ENCODE assay signal across 1 cellular context in the genomic region with DNA sequence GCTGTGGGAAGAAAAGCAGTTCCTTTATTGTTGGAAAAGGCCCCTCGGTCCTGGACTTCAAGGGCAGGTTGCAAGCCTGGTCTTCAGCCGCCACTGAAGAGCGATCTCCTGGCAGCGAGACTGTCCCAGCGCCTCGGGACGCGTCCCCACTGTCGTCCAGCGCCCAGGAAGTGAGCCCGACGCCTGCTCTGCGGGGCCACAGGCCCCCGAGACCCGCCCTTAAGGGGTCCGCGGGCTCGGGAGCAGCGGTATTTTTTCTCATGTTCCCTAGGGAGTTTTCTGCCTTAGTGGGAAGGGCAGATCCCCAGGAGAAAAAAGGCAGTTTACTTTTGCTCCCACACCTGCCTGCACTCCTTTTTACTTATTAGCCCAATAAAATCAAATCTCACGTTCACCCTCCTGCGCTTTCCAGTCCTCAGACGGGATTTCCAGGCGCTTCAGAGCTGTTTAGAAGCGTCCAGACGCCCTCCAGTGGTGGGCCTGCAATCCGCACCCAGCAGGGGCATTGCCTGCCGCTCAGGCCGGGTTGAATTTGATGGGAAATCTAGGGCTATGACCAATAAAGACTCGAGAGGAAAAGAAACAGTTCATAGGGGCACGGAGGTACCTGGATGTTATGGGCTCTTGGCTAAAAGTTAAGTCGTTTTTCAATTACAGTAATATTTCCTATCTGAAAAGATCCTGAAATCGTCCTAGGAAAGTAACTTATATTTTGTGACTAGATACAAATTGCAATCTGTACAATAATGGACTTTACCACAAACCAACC.
A peak's percentile ranks its signal among the peaks of the same experiment; 100 is the strongest.
TF ChIP-seq lines count a peak whose summit lies in the region.

No MANE protein-coding gene starts in this region.

TF ChIP-seq in GM12878, 131 proteins besides CTCF, POLR2A, EP300 and RAD21 (continued from another document and continues in another):
- no peak for TF ChIP-seq FOXK2 (IDR thresholded peaks at IDR 0.05)
- TF ChIP-seq PAX5 (IDR thresholded peaks at IDR 0.05; ENCODE audit: borderline replicate concordance, low read depth, low read length): no peak
- TF ChIP-seq ZNF207 (IDR thresholded peaks at IDR 0.05; ENCODE audit: borderline replicate concordance): no peak
- no peak for TF ChIP-seq RAD51 (IDR thresholded peaks at IDR 0.05)
- no peak for TF ChIP-seq SMAD1 (IDR thresholded peaks at IDR 0.05; ENCODE audit: low read depth, partially characterized antibody)
- TF ChIP-seq, protein P1, sequence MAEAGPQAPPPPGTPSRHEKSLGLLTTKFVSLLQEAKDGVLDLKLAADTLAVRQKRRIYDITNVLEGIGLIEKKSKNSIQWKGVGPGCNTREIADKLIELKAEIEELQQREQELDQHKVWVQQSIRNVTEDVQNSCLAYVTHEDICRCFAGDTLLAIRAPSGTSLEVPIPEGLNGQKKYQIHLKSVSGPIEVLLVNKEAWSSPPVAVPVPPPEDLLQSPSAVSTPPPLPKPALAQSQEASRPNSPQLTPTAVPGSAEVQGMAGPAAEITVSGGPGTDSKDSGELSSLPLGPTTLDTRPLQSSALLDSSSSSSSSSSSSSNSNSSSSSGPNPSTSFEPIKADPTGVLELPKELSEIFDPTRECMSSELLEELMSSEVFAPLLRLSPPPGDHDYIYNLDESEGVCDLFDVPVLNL (IDR thresholded peaks at IDR 0.05; ENCODE audit: low read depth, low read length): 0 out of 2 replicates have a peak, but pooled peaks have one; percentile 22
- TF ChIP-seq YY1 (IDR thresholded peaks at IDR 0.05; ENCODE audit: low read depth, low read length): peak; percentile 77
- no peak for TF ChIP-seq ZNF24 (IDR thresholded peaks at IDR 0.05)
- TF ChIP-seq, protein P2, sequence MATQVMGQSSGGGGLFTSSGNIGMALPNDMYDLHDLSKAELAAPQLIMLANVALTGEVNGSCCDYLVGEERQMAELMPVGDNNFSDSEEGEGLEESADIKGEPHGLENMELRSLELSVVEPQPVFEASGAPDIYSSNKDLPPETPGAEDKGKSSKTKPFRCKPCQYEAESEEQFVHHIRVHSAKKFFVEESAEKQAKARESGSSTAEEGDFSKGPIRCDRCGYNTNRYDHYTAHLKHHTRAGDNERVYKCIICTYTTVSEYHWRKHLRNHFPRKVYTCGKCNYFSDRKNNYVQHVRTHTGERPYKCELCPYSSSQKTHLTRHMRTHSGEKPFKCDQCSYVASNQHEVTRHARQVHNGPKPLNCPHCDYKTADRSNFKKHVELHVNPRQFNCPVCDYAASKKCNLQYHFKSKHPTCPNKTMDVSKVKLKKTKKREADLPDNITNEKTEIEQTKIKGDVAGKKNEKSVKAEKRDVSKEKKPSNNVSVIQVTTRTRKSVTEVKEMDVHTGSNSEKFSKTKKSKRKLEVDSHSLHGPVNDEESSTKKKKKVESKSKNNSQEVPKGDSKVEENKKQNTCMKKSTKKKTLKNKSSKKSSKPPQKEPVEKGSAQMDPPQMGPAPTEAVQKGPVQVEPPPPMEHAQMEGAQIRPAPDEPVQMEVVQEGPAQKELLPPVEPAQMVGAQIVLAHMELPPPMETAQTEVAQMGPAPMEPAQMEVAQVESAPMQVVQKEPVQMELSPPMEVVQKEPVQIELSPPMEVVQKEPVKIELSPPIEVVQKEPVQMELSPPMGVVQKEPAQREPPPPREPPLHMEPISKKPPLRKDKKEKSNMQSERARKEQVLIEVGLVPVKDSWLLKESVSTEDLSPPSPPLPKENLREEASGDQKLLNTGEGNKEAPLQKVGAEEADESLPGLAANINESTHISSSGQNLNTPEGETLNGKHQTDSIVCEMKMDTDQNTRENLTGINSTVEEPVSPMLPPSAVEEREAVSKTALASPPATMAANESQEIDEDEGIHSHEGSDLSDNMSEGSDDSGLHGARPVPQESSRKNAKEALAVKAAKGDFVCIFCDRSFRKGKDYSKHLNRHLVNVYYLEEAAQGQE (IDR thresholded peaks at IDR 0.05; ENCODE audit: low read depth, low read length): no peak
- TF ChIP-seq TCF3 (IDR thresholded peaks at IDR 0.05; ENCODE audit: borderline replicate concordance, insufficient read depth, low read depth, low read length): no peak
- TF ChIP-seq NFXL1 (IDR thresholded peaks at IDR 0.05; ENCODE audit: borderline replicate concordance): no peak
- TF ChIP-seq, protein P3, sequence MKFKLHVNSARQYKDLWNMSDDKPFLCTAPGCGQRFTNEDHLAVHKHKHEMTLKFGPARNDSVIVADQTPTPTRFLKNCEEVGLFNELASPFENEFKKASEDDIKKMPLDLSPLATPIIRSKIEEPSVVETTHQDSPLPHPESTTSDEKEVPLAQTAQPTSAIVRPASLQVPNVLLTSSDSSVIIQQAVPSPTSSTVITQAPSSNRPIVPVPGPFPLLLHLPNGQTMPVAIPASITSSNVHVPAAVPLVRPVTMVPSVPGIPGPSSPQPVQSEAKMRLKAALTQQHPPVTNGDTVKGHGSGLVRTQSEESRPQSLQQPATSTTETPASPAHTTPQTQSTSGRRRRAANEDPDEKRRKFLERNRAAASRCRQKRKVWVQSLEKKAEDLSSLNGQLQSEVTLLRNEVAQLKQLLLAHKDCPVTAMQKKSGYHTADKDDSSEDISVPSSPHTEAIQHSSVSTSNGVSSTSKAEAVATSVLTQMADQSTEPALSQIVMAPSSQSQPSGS (IDR thresholded peaks at IDR 0.05; ENCODE audit: low read length): no peak
- TF ChIP-seq MYB (IDR thresholded peaks at IDR 0.05; ENCODE audit: borderline replicate concordance, low read depth, low read length): no peak
- TF ChIP-seq, protein P4, sequence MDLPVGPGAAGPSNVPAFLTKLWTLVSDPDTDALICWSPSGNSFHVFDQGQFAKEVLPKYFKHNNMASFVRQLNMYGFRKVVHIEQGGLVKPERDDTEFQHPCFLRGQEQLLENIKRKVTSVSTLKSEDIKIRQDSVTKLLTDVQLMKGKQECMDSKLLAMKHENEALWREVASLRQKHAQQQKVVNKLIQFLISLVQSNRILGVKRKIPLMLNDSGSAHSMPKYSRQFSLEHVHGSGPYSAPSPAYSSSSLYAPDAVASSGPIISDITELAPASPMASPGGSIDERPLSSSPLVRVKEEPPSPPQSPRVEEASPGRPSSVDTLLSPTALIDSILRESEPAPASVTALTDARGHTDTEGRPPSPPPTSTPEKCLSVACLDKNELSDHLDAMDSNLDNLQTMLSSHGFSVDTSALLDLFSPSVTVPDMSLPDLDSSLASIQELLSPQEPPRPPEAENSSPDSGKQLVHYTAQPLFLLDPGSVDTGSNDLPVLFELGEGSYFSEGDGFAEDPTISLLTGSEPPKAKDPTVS (IDR thresholded peaks at IDR 0.05; ENCODE audit: low read depth, low read length): no peak
- no peak for TF ChIP-seq ZNF622 (IDR thresholded peaks at IDR 0.05)
- 0 out of 2 replicates have a peak, but pooled peaks have one; percentile 59 for TF ChIP-seq WRNIP1 (IDR thresholded peaks at IDR 0.05; ENCODE audit: borderline replicate concordance, low read depth, low read length)
- TF ChIP-seq ATF7 (IDR thresholded peaks at IDR 0.05; ENCODE audit: low read depth): no peak
- TF ChIP-seq, protein P5, sequence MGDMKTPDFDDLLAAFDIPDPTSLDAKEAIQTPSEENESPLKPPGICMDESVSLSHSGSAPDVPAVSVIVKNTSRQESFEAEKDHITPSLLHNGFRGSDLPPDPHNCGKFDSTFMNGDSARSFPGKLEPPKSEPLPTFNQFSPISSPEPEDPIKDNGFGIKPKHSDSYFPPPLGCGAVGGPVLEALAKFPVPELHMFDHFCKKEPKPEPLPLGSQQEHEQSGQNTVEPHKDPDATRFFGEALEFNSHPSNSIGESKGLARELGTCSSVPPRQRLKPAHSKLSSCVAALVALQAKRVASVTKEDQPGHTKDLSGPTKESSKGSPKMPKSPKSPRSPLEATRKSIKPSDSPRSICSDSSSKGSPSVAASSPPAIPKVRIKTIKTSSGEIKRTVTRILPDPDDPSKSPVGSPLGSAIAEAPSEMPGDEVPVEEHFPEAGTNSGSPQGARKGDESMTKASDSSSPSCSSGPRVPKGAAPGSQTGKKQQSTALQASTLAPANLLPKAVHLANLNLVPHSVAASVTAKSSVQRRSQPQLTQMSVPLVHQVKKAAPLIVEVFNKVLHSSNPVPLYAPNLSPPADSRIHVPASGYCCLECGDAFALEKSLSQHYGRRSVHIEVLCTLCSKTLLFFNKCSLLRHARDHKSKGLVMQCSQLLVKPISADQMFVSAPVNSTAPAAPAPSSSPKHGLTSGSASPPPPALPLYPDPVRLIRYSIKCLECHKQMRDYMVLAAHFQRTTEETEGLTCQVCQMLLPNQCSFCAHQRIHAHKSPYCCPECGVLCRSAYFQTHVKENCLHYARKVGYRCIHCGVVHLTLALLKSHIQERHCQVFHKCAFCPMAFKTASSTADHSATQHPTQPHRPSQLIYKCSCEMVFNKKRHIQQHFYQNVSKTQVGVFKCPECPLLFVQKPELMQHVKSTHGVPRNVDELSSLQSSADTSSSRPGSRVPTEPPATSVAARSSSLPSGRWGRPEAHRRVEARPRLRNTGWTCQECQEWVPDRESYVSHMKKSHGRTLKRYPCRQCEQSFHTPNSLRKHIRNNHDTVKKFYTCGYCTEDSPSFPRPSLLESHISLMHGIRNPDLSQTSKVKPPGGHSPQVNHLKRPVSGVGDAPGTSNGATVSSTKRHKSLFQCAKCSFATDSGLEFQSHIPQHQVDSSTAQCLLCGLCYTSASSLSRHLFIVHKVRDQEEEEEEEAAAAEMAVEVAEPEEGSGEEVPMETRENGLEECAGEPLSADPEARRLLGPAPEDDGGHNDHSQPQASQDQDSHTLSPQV (IDR thresholded peaks at IDR 0.05): no peak
- TF ChIP-seq JUNB (IDR thresholded peaks at IDR 0.05): no peak
- no peak for TF ChIP-seq KDM1A (IDR thresholded peaks at IDR 0.05; ENCODE audit: borderline replicate concordance)
- no peak for TF ChIP-seq HDAC6 (IDR thresholded peaks at IDR 0.05; ENCODE audit: unreplicated experiment)
- TF ChIP-seq RCOR1 (conservative IDR thresholded peaks at IDR 0.05; ENCODE audit: low read depth, low read length): peak; percentile 82; the same call in 1 of the 2 replicates
- 0 out of 3 replicates have a peak, but pooled peaks of 1 of the 2 experiments have one; percentile 4 for TF ChIP-seq EGR1 (IDR thresholded peaks at IDR 0.05; ENCODE audit: borderline replicate concordance in 1 of 2, low read depth in 2 of 2, low read length in 2 of 2)
- no peak for TF ChIP-seq HCFC1 (IDR thresholded peaks at IDR 0.05; ENCODE audit: low read length)
- TF ChIP-seq CBX5 (IDR thresholded peaks at IDR 0.05; ENCODE audit: low read depth): peak; percentile 72; the same call in 1 of the 2 replicates
- no peak for TF ChIP-seq TCF12 (IDR thresholded peaks at IDR 0.05; ENCODE audit: low read depth, low read length)
- peak; percentile 72; the same call in 1 of the 3 replicates for TF ChIP-seq POU2F2 (IDR thresholded peaks at IDR 0.05; ENCODE audit: borderline replicate concordance, low read depth, low read length)
- TF ChIP-seq ZNF274 (IDR thresholded peaks at IDR 0.05; ENCODE audit: insufficient read depth, insufficient read length): no peak
- TF ChIP-seq, protein P6, sequence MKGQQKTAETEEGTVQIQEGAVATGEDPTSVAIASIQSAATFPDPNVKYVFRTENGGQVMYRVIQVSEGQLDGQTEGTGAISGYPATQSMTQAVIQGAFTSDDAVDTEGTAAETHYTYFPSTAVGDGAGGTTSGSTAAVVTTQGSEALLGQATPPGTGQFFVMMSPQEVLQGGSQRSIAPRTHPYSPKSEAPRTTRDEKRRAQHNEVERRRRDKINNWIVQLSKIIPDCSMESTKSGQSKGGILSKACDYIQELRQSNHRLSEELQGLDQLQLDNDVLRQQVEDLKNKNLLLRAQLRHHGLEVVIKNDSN (IDR thresholded peaks at IDR 0.05; ENCODE audit: borderline replicate concordance, extremely low read length, insufficient read depth, low read depth, low read length): no peak
- TF ChIP-seq RBBP5 (conservative IDR thresholded peaks at IDR 0.05): no peak
- peak; percentile 64; the same call in 1 of the 2 replicates for TF ChIP-seq CHD2 (IDR thresholded peaks at IDR 0.05; ENCODE audit: borderline replicate concordance, low read depth, low read length)
- TF ChIP-seq, protein P7, sequence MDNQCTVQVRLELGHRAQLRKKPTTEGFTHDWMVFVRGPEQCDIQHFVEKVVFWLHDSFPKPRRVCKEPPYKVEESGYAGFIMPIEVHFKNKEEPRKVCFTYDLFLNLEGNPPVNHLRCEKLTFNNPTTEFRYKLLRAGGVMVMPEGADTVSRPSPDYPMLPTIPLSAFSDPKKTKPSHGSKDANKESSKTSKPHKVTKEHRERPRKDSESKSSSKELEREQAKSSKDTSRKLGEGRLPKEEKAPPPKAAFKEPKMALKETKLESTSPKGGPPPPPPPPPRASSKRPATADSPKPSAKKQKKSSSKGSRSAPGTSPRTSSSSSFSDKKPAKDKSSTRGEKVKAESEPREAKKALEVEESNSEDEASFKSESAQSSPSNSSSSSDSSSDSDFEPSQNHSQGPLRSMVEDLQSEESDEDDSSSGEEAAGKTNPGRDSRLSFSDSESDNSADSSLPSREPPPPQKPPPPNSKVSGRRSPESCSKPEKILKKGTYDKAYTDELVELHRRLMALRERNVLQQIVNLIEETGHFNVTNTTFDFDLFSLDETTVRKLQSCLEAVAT (IDR thresholded peaks at IDR 0.05): no peak
- TF ChIP-seq, protein P8, sequence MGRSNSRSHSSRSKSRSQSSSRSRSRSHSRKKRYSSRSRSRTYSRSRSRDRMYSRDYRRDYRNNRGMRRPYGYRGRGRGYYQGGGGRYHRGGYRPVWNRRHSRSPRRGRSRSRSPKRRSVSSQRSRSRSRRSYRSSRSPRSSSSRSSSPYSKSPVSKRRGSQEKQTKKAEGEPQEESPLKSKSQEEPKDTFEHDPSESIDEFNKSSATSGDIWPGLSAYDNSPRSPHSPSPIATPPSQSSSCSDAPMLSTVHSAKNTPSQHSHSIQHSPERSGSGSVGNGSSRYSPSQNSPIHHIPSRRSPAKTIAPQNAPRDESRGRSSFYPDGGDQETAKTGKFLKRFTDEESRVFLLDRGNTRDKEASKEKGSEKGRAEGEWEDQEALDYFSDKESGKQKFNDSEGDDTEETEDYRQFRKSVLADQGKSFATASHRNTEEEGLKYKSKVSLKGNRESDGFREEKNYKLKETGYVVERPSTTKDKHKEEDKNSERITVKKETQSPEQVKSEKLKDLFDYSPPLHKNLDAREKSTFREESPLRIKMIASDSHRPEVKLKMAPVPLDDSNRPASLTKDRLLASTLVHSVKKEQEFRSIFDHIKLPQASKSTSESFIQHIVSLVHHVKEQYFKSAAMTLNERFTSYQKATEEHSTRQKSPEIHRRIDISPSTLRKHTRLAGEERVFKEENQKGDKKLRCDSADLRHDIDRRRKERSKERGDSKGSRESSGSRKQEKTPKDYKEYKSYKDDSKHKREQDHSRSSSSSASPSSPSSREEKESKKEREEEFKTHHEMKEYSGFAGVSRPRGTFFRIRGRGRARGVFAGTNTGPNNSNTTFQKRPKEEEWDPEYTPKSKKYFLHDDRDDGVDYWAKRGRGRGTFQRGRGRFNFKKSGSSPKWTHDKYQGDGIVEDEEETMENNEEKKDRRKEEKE (IDR thresholded peaks at IDR 0.05): peak; percentile 52; the same call in 1 of the 2 replicates
- no peak for TF ChIP-seq ESRRA (IDR thresholded peaks at IDR 0.05; ENCODE audit: low read length)
- TF ChIP-seq POLR2AphosphoS5 (IDR thresholded peaks at IDR 0.05; ENCODE audit: low read length): no peak
